25 cellular contexts compared by ENCODE assay signal in the genomic region with DNA sequence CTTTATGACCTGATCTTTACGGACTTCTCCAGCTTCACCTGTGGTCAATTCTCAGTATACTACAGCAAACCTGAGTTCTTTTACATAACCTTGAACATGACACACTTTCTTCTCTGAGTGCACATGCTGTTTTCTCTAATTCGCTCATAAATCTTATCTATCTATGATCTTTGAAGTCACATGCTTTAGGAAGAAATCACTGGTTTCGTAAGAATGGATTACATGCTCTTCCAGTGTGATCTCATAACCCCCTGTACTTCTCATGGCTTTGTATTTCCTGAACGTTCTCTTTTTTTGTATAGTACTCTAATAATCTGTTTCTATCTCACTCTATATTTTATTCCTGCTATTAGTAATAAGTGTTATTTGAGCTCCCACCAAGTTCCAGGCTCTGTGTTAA.
DNase-seq lines count a peak whose midpoint lies in the region; ATAC-seq, FAIRE-seq and TF ChIP-seq lines count a peak whose summit lies in the region.
"Had no signal": no experiment of that assay in that cellular context is flagged by ENCODE, and none has a peak within 500 bp of the region (broad histone marks: within the 10 kb centered on the region; RNA-seq: fewer than 3 reads in every experiment).

No MANE protein-coding gene starts in this region.

- H3K4me3 ChIP-seq in mammary epithelial cell (replicated peaks in 1 of 3; ENCODE audit: insufficient read depth in 1 of 3, low read depth in 2 of 3, low read length in 3 of 3) (no peak overlapping the region), breast epithelium (no peak overlapping the region), fibroblast of villous mesenchyme (ENCODE audit: low read depth, low read length) (no peak overlapping the region), HepG2 (replicated peaks in 1 of 3; ENCODE audit: insufficient read depth in 1 of 3, low read depth in 2 of 3, low read length in 3 of 3) (no peak overlapping the region)
- H3K4me3 ChIP-seq: PC-9, SK-N-MC had no signal

- H3K4me1 ChIP-seq in mammary epithelial cell (ENCODE audit: insufficient read depth, low read length) (no peaks in the 10 kb centered on the region), breast epithelium (no peaks in the 10 kb centered on the region), HepG2 (ENCODE audit: insufficient read depth, low read length) (no peaks in the 10 kb centered on the region)

- POLR2A ChIA-PET in HepG2 (lab: Yijun Ruan, JAX), result no interaction called here

- no peak for FAIRE-seq in HepG2 (lab: Jason Lieb, UNC)
- FAIRE-seq: H1 had no signal

- H3K36me3 ChIP-seq in mammary epithelial cell (ENCODE audit: insufficient read depth, low read length), result no peaks in the 10 kb centered on the region
- no peaks in the 10 kb centered on the region for H3K36me3 ChIP-seq in breast epithelium
- no peaks in the 10 kb centered on the region for H3K36me3 ChIP-seq in HepG2 (replicated peaks in 1 of 2; ENCODE audit: control insufficient read depth in 1 of 2, insufficient read depth in 2 of 2, low read length in 2 of 2)

- TF ChIP-seq POLR2A in breast epithelium (IDR thresholded peaks at IDR 0.05), result no peak
- TF ChIP-seq POLR2A in HepG2 (IDR thresholded peaks at IDR 0.05; ENCODE audit: insufficient read depth in 1 of 2, low read depth in 2 of 2, low read length in 2 of 2), result no peak

- CTCF ChIA-PET in mammary epithelial cell (lab: Charles Lee; ENCODE audit: low non-redundant PET) (no interaction called here), HepG2 (lab: Yijun Ruan, JAX; ENCODE audit: low intra/inter-chr PET ratio, low total read pairs) (no interaction called here)

- no peak for TF ChIP-seq CTCF in mammary epithelial cell (conservative IDR thresholded peaks at IDR 0.05 in 1 of 2, IDR thresholded peaks at IDR 0.05 in 1 of 2; ENCODE audit: extremely low read depth in 1 of 2, insufficient read depth in 1 of 2, low read depth in 1 of 2, low read length in 2 of 2)
- no peak for TF ChIP-seq CTCF in breast epithelium (IDR thresholded peaks at IDR 0.05)
- TF ChIP-seq CTCF in fibroblast of villous mesenchyme (IDR thresholded peaks at IDR 0.05; ENCODE audit: insufficient read depth, low read depth, low read length), result no peak
- no peak for TF ChIP-seq CTCF in HepG2 (CRISPR knock-in tag; IDR thresholded peaks at IDR 0.05)

- TF ChIP-seq EP300 in HepG2 (IDR thresholded peaks at IDR 0.05; ENCODE audit: low read depth in 2 of 2, low read length in 2 of 2) (no peak), HepG2 (CRISPR knock-in tag; IDR thresholded peaks at IDR 0.05; ENCODE audit: borderline replicate concordance) (no peak)

- no peak overlapping the region for H3K4me2 ChIP-seq in mammary epithelial cell (ENCODE audit: insufficient read depth, low read depth, low read length)
- H3K4me2 ChIP-seq in HepG2 (ENCODE audit: low read depth, low read length), result no peak overlapping the region
- H3K4me2 ChIP-seq: KMS-11, PC-9 had no signal

- no peaks in the 10 kb centered on the region for H4K20me1 ChIP-seq in mammary epithelial cell (ENCODE audit: insufficient read depth, low read length)
- no peaks in the 10 kb centered on the region for H4K20me1 ChIP-seq in HepG2 (ENCODE audit: insufficient read depth, low read length)

- no peaks in the 10 kb centered on the region for H3K27me3 ChIP-seq in mammary epithelial cell (ENCODE audit: insufficient read depth, low read length)
- no peaks in the 10 kb centered on the region for H3K27me3 ChIP-seq in breast epithelium
- no peaks in the 10 kb centered on the region for H3K27me3 ChIP-seq in HepG2 (ENCODE audit: control insufficient read depth in 1 of 2, insufficient read depth in 2 of 2, low read length in 2 of 2)

- intact Hi-C loops in mammary epithelial cell (cut with micrococcal nuclease), result no loop called here
- intact Hi-C loops in breast epithelium (cut with DNase I; ENCODE audit: low total_unique reads), result no loop called here
- intact Hi-C loops in HepG2 (cut with micrococcal nuclease; ENCODE audit: unreplicated experiment), result no loop called here

- 53% methylated on average over 4 of the region's 4 CpGs for WGBS in mammary epithelial cell (ENCODE audit: low coverage, missing lambda C conversion rate)
- WGBS in HepG2 (ENCODE audit: low lambda C conversion rate), result 2% methylated on average over 4 of the region's 4 CpGs

- peak; percentile 3 for DNase-seq in mammary epithelial cell
- no peak for DNase-seq in breast epithelium (ENCODE audit: low spot score in 2 of 2)
- peak; percentile 29 for DNase-seq in SK-N-DZ (ENCODE audit: low spot score)
- DNase-seq in fibroblast of villous mesenchyme (ENCODE audit: low read depth), result peak; percentile 5
- no peak for DNase-seq in cerebellar cortex (ENCODE audit: low spot score)
- no peak for DNase-seq in HepG2 (ENCODE audit: low spot score)
- DNase-seq: AML-193; C1 segment of cervical spinal cord; CD8-positive, alpha-beta T cell; NCI-H1105; NCI-H2029 treated with DMSO at 0.1 percent for 48 hours; NCI-H226; NCI-H510A treated with DMSO at 0.1 percent for 48 hours; NCI-H748 treated with DMSO at 0.1 percent for 48 hours; PC-9; RPMI8226; SHP77; SW 1271 had no signal

- H3K27ac ChIP-seq in mammary epithelial cell (ENCODE audit: insufficient read depth, low read depth, low read length) (no peak overlapping the region), breast epithelium (no peak overlapping the region), HepG2 (ENCODE audit: extremely low read length, insufficient read depth, low read length) (no peak overlapping the region)
- H3K27ac ChIP-seq: 22Rv1, HL-60, KMS-11, PC-9, SK-N-MC had no signal

- TF ChIP-seq RAD21 in HepG2 (CRISPR knock-in tag; IDR thresholded peaks at IDR 0.05), result no peak

- H3K79me2 ChIP-seq in mammary epithelial cell (ENCODE audit: insufficient read depth, low read length), result no peaks in the 10 kb centered on the region
- H3K79me2 ChIP-seq in HepG2 (ENCODE audit: insufficient read depth, low read length), result no peaks in the 10 kb centered on the region

- no peak overlapping the region for H3K9ac ChIP-seq in mammary epithelial cell (ENCODE audit: insufficient read depth, low read length)
- H3K9ac ChIP-seq in HepG2 (ENCODE audit: insufficient read depth, low read depth, low read length), result no peak overlapping the region
- H3K9ac ChIP-seq: KMS-11 had no signal

- ATAC-seq in GM21529 (IDR thresholded peaks at IDR 0.05; ENCODE audit: unreplicated experiment) (no peak), HepG2 (no peak), GM21825 (IDR thresholded peaks at IDR 0.05; ENCODE audit: unreplicated experiment) (no peak)
- ATAC-seq: CD8-positive, alpha-beta T cell had no signal

- BruUV-seq in mammary epithelial cell (replicated peaks; lab: Mats Ljungman, UMichigan) (no TSS peak), HepG2 (replicated peaks; lab: Mats Ljungman, UMichigan) (no TSS peak)

- dilution Hi-C loops in mammary epithelial cell (cut with HindIII; ENCODE audit: low sequenced_read_pairs), result no loop called here

- in situ Hi-C loops in mammary epithelial cell (cut with MboI; ENCODE audit: low sequenced_read_pairs in 2 of 2) (no loop called here), HepG2 (cut with HindIII; ENCODE audit: extremely low pct_ligation_motif_present, low pct_unique_long_range_greater_than_20kb) (no loop called here)

- H3K9me3 ChIP-seq in mammary epithelial cell (replicated peaks; ENCODE audit: insufficient read depth, low read length) (no peaks in the 10 kb centered on the region), breast epithelium (peaks cover 0 to 10% of the 10 kb centered on the region in 2 donors), HepG2 (ENCODE audit: low read length) (peaks cover 52% of the 10 kb centered on the region)

- H2AFZ ChIP-seq in mammary epithelial cell (ENCODE audit: low read depth, low read length) (no peak overlapping the region), HepG2 (ENCODE audit: low read length) (no peak overlapping the region)
- H2AFZ ChIP-seq: PC-9 had no signal

TF ChIP-seq in HepG2, 621 proteins besides CTCF, POLR2A, EP300 and RAD21:
- TF ChIP-seq KMT2A (CRISPR knock-in tag; IDR thresholded peaks at IDR 0.05), result no peak
- no peak for TF ChIP-seq KDM5A (IDR thresholded peaks at IDR 0.05; ENCODE audit: borderline replicate concordance, low read length)

Comparison
In these comparisons a context has a peak if more than half of its experiments do, and no peak if none do; other contexts are left out.
1. DNase-seq: peak in mammary epithelial cell (single experiment), SK-N-DZ (single experiment) and fibroblast of villous mesenchyme (single experiment); none in breast epithelium (0 of 2), cerebellar cortex (single experiment) and HepG2 (single experiment).